In genomic region chr4:183249854-183250253, GRCh38 we compare ENCODE assay signal across 9 cellular contexts.
DNase-seq lines count a peak whose midpoint lies in the region; ATAC-seq and TF ChIP-seq lines count a peak whose summit lies in the region.
"Had no signal": no experiment of that assay in that cellular context is flagged by ENCODE, and none has a peak within 500 bp of the region (broad histone marks: within the 10 kb centered on the region; RNA-seq: fewer than 3 reads in every experiment).

No MANE protein-coding gene starts in this region.

- TF ChIP-seq RAD21 in liver (IDR thresholded peaks at IDR 0.05): peak; percentile 82 to 86

- H3K36me3 ChIP-seq in BE2C: peaks cover 17% of the 10 kb centered on the region
- H3K36me3 ChIP-seq in liver (ENCODE audit: control insufficient read depth in 4 of 4, insufficient read depth in 3 of 4, low read depth in 1 of 4, low read length in 3 of 4): peaks cover 0 to 4% (median 3%) of the 10 kb centered on the region in 4 donors

- H3K9ac ChIP-seq in liver (ENCODE audit: low read depth in 1 of 2, low read length in 2 of 2): no peak overlapping the region

- in situ Hi-C loops in GM13977 (cut with MboI; ENCODE audit: low pct_unique_long_range_greater_than_20kb, low sequenced_read_pairs, unreplicated experiment): loop anchor here (25.0 kb wide), 1 partner anchor 313 kb away; no protein-coding TSS in a partner anchor

- no peak overlapping the region for H3K27ac ChIP-seq in liver (ENCODE audit: low read depth in 1 of 2, low read length in 2 of 2)
- H3K27ac ChIP-seq: epithelial cell of prostate had no signal

- DNase-seq in BE2C (peak; percentile 47), GM13977 (ENCODE audit: low spot score) (peak; percentile 26), MV-4-11 (lab: John Stamatoyannopoulos, UW) (peak; percentile 29), astrocyte of the hippocampus (ENCODE audit: low read depth, low spot score) (peak; percentile 64)

- H3K9me3 ChIP-seq in BE2C (no peaks in the 10 kb centered on the region), liver (ENCODE audit: control insufficient read depth in 4 of 4, low read length in 3 of 4) (no peaks in the 10 kb centered on the region)

- TF ChIP-seq CTCF in BE2C (IDR thresholded peaks at IDR 0.05; ENCODE audit: low read depth, low read length) (peak; percentile 61), GM13977 (IDR thresholded peaks at IDR 0.05; ENCODE audit: extremely low read depth, insufficient read depth, missing control alignments) (peak; percentile 39), liver (IDR thresholded peaks at IDR 0.05; ENCODE audit: low read depth, low read length, missing input control) (peak; percentile 56)

- 29% methylated on average over 2 of the region's 2 CpGs for WGBS in liver

- H3K4me3 ChIP-seq in BE2C (ENCODE audit: low read depth, low read length) (no peak overlapping the region), liver (ENCODE audit: low read depth in 1 of 3, low read length in 3 of 3) (no peak overlapping the region)

- ATAC-seq in GM19452 (IDR thresholded peaks at IDR 0.05; ENCODE audit: unreplicated experiment): no peak
- no peak for ATAC-seq in GM19023 (IDR thresholded peaks at IDR 0.05; ENCODE audit: unreplicated experiment)
- no peak for ATAC-seq in HG02973 (IDR thresholded peaks at IDR 0.05; ENCODE audit: unreplicated experiment)

- no peaks in the 10 kb centered on the region for H3K27me3 ChIP-seq in BE2C
- H3K27me3 ChIP-seq in liver (ENCODE audit: control insufficient read depth in 4 of 4, insufficient read depth in 4 of 4, low read length in 3 of 4): no peaks in the 10 kb centered on the region

- peaks cover 16% of the 10 kb centered on the region for H3K4me1 ChIP-seq in BE2C
- peaks cover 3 to 49% (median 30%) of the 10 kb centered on the region in 4 donors for H3K4me1 ChIP-seq in liver (ENCODE audit: control insufficient read depth in 4 of 4, insufficient read depth in 4 of 4, low read length in 3 of 4)

TF ChIP-seq in liver, 16 proteins besides CTCF, POLR2A, EP300 and RAD21:
- TF ChIP-seq MAX (IDR thresholded peaks at IDR 0.05): no peak
- TF ChIP-seq HNF4A (conservative IDR thresholded peaks at IDR 0.05): no peak
- no peak for TF ChIP-seq REST (IDR thresholded peaks at IDR 0.05)
- no peak for TF ChIP-seq HNF4G (IDR thresholded peaks at IDR 0.05)
- no peak for TF ChIP-seq NR2F2 (IDR thresholded peaks at IDR 0.05)
- no peak for TF ChIP-seq SP1 (IDR thresholded peaks at IDR 0.05)
- TF ChIP-seq YY1 (IDR thresholded peaks at IDR 0.05): no peak
- TF ChIP-seq RXRA (IDR thresholded peaks at IDR 0.05): no peak
- no peak for TF ChIP-seq ZBTB33 (IDR thresholded peaks at IDR 0.05)
- TF ChIP-seq TAF1 (conservative IDR thresholded peaks at IDR 0.05): no peak
- TF ChIP-seq FOXA2 (IDR thresholded peaks at IDR 0.05): no peak
- TF ChIP-seq GABPA (IDR thresholded peaks at IDR 0.05 in 1 of 2, conservative IDR thresholded peaks at IDR 0.05 in 1 of 2): no peak
- TF ChIP-seq EGR1 (IDR thresholded peaks at IDR 0.05; ENCODE audit: low read depth in 2 of 2): no peak
- no peak for TF ChIP-seq JUND (IDR thresholded peaks at IDR 0.05)
- no peak for TF ChIP-seq ATF3 (IDR thresholded peaks at IDR 0.05)
